Comparison of ENCODE assay signal across 24 cellular contexts in the genomic region with DNA sequence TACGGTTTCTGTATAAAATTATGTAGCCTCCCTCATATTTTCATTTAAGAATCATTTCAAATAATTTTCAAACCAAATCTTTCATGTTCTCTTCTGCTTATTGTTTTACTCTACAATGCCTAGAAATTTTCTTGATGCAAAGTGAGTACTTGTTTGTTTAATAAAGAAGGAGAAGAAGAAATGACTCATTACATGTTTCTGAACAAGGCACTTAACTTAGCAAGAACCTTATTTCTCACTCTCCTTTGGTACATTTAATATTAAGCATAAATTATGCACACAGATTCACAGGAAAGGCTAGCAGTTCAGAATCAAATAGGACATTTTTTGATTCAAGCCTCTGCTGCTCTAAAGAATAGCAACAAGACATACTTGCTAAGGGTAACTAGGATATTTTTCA.
"Had no signal": no experiment of that assay in that cellular context is flagged by ENCODE, and none has a peak within 500 bp of the region (broad histone marks: within the 10 kb centered on the region; RNA-seq: fewer than 3 reads in every experiment).

No MANE protein-coding gene starts in this region.

- H3K9me3 ChIP-seq: colonic mucosa, esophagus muscularis mucosa, mucosa of descending colon, neutrophil, sigmoid colon, spleen, suprapubic skin, transverse colon, upper lobe of right lung, uterus had no signal

- H3K4me1 ChIP-seq: colonic mucosa, parathyroid adenoma, upper lobe of right lung had no signal

- H3K4me3 ChIP-seq: colonic mucosa, esophagus muscularis mucosa, mucosa of descending colon, sigmoid colon, skin epidermis, spleen, suprapubic skin, transverse colon, upper lobe of right lung, uterus had no signal

- H3K9ac ChIP-seq: parathyroid adenoma had no signal

- DNase-seq: colonic mucosa; effector CD8-positive, alpha-beta T cell; endodermal cell; head of caudate nucleus; kidney; mesenchymal stem cell; mucosa of descending colon; naive B cell; right cardiac atrium; sigmoid colon; spleen; stimulated activated CD4-positive, alpha-beta T cell treated with anti-CD3 and anti-CD28 coated beads, Interleukin-15, amount 100 ng/mL, for 24 hours; stimulated activated CD4-positive, alpha-beta T cell treated with anti-CD3 and anti-CD28 coated beads, Interleukin-2, amount 100 ng/mL, for 48 hours; stimulated activated naive B cell treated with anti-CD40 and anti-IgM and Interleukin-4, amounts not matched to agents 10 μg/mL and 1 μg/mL and 100 μg/mL, for 72 hours; stimulated activated naive CD8-positive, alpha-beta T cell treated with anti-CD3 and anti-CD28 coated beads, Interleukin-15, amount 100 ng/mL, for 72 hours; transverse colon; upper lobe of right lung; uterus had no signal

- H3K36me3 ChIP-seq: uterus had no signal

- H2AFZ ChIP-seq: parathyroid adenoma had no signal

- H3K27me3 ChIP-seq: colonic mucosa, esophagus muscularis mucosa, neutrophil, sigmoid colon, spleen, suprapubic skin, transverse colon, upper lobe of right lung, uterus had no signal

- H3K27ac ChIP-seq: colonic mucosa, esophagus muscularis mucosa, neutrophil, parathyroid adenoma, sigmoid colon, skin epidermis, spleen, suprapubic skin, transverse colon, upper lobe of right lung, uterus had no signal

- FAIRE-seq: frontal cortex, kidney had no signal
